ENCODE assay signal across 9 cellular contexts in genomic region chr3:111980716-111981456, GRCh38. TPM values are rescaled to one million over a fixed set of nuclear protein-coding genes. Genes with fewer than 3 reads are reported as not detected.
A peak's percentile ranks its signal among the peaks of the same experiment; 100 is the strongest.
DNase-seq lines count a peak whose midpoint lies in the region; ATAC-seq and TF ChIP-seq lines count a peak whose summit lies in the region.
"Had no signal": no experiment of that assay in that cellular context is flagged by ENCODE, and none has a peak within 500 bp of the region (broad histone marks: within the 10 kb centered on the region; RNA-seq: fewer than 3 reads in every experiment).

No MANE protein-coding gene starts in this region.

- H3K27me3 ChIP-seq in ACC112 (ENCODE audit: insufficient read depth, low read length) (no peaks in the 10 kb centered on the region), Loucy (ENCODE audit: insufficient read depth, low read length, poor library complexity, severe bottlenecking) (no peaks in the 10 kb centered on the region)

- no peaks in the 10 kb centered on the region for H3K9me3 Mint-ChIP-seq in naive thymus-derived CD8-positive, alpha-beta T cell

- no peaks in the 10 kb centered on the region for H3F3A ChIP-seq in Loucy (ENCODE audit: low read depth)

- no peak overlapping the region for H3K27ac ChIP-seq in ACC112 (ENCODE audit: low read depth, low read length)

- H4K20me1 ChIP-seq in Loucy (ENCODE audit: insufficient read depth, low read length, poor library complexity, severe bottlenecking), result peaks cover 46% of the 10 kb centered on the region

- no peak for TF ChIP-seq CTCF in Loucy (conservative IDR thresholded peaks at IDR 0.05; ENCODE audit: low read length)

- H3K4me1 Mint-ChIP-seq in naive thymus-derived CD8-positive, alpha-beta T cell, result peaks cover 25 to 67% (median 62%) of the 10 kb centered on the region in 4 donors

- H3K9me2 ChIP-seq in Loucy (replicated peaks; ENCODE audit: low read depth, low read length), result no peaks in the 10 kb centered on the region

- H3K4me2 ChIP-seq in Loucy (ENCODE audit: low read depth, low read length, poor library complexity, severe bottlenecking), result peak overlapping the region; percentile 75

- POLR2A ChIA-PET in naive thymus-derived CD8-positive, alpha-beta T cell (lab: Charles Lee), result no interaction called here

- H3K36me3 ChIP-seq in ACC112 (ENCODE audit: insufficient read depth, low read length) (no peaks in the 10 kb centered on the region), Loucy (ENCODE audit: insufficient read depth, low read length) (no peaks in the 10 kb centered on the region)

- peak overlapping the region in 3 of 10 donors; percentile 9 to 31 (median 28) for H3K27ac Mint-ChIP-seq in naive thymus-derived CD8-positive, alpha-beta T cell

- H3K79me2 ChIP-seq in ACC112 (ENCODE audit: control insufficient read depth, insufficient read depth, low read length, unreplicated experiment) (peaks cover 50% of the 10 kb centered on the region), Loucy (ENCODE audit: insufficient read depth, low read length) (peaks cover 64% of the 10 kb centered on the region)

- ATAC-seq in naive thymus-derived CD8-positive, alpha-beta T cell, result no peak

- peak overlapping the region in 9 of 10 donors; percentile 90 to 96 (median 92) for H3K4me3 Mint-ChIP-seq in naive thymus-derived CD8-positive, alpha-beta T cell

- no peaks in the 10 kb centered on the region for H3K9me3 ChIP-seq in Loucy (ENCODE audit: insufficient read depth, low read depth, low read length)

- H3K4me3 ChIP-seq in ACC112 (ENCODE audit: low read depth, low read length), result peak overlapping the region; percentile 95
- H3K4me3 ChIP-seq in Loucy (ENCODE audit: low read length, poor library complexity, severe bottlenecking), result peak overlapping the region; percentile 86

- no peaks in the 10 kb centered on the region for H3K27me3 Mint-ChIP-seq in naive thymus-derived CD8-positive, alpha-beta T cell

- DNase-seq in activated naive CD4-positive, alpha-beta T cell treated with anti-CD3 and anti-CD28 coated beads, Interleukin-2, amount 50 U/mL, for 16 hours, result peak; percentile 59
- DNase-seq in naive thymus-derived CD8-positive, alpha-beta T cell, result no peak
- no peak for DNase-seq in hepatic stellate cell (ENCODE audit: low spot score)
- DNase-seq in NCI-H526 (lab: John Stamatoyannopoulos, UW), result no peak
- DNase-seq in Ammon's horn (ENCODE audit: low spot score), result no peak
- DNase-seq in ureter (ENCODE audit: low spot score), result no peak

- peaks cover 0 to 23% (median 0%) of the 10 kb centered on the region in 3 donors for H3K36me3 Mint-ChIP-seq in naive thymus-derived CD8-positive, alpha-beta T cell

- peaks cover 27% of the 10 kb centered on the region for H3K4me1 ChIP-seq in ACC112 (ENCODE audit: control insufficient read depth, insufficient read depth, low read length, unreplicated experiment)
- H3K4me1 ChIP-seq in Loucy (ENCODE audit: insufficient read depth, low read length, poor library complexity, severe bottlenecking), result peaks cover 60% of the 10 kb centered on the region

- H2AFZ ChIP-seq in ACC112 (ENCODE audit: low read length, unreplicated experiment) (no peak overlapping the region), Loucy (ENCODE audit: low read length) (no peak overlapping the region)

- peak overlapping the region; percentile 85 for H3K9ac ChIP-seq in Loucy (ENCODE audit: low read depth, low read length, poor library complexity, severe bottlenecking)

RNA-seq across cellular contexts. Expression of gene ABHD10, which starts 2.1 kb away (rescaled TPM):
- 10 to 100 TPM; 33.0 to 40.0 TPM for total RNA-seq in naive thymus-derived CD8-positive, alpha-beta T cell
- 10 to 100 TPM; 31.3 to 40.9 (median 39.2) TPM for polyA plus RNA-seq in naive thymus-derived CD8-positive, alpha-beta T cell
- 28.2 TPM for total RNA-seq in ureter

RNA-seq across cellular contexts. Expression of gene TAGLN3, which starts 17.8 kb away (rescaled TPM):
- not detected for total RNA-seq in naive thymus-derived CD8-positive, alpha-beta T cell
- not detected for polyA plus RNA-seq in naive thymus-derived CD8-positive, alpha-beta T cell
- not detected for total RNA-seq in ureter
- total RNA-seq: HT-29 had no signal

RNA-seq across cellular contexts. Expression of gene TMPRSS7, which starts 53.6 kb away (rescaled TPM):
- not detected for total RNA-seq in naive thymus-derived CD8-positive, alpha-beta T cell
- under 1 TPM in 2 of 3 donors, not detected in 1; 0.08 to 0.12 TPM for polyA plus RNA-seq in naive thymus-derived CD8-positive, alpha-beta T cell
- total RNA-seq in ureter, result 0.21 TPM
- total RNA-seq: HT-29 had no signal
